33 cellular contexts compared by ENCODE assay signal in genomic region chr5:38134750-38135330, GRCh38.
"Had no signal": no experiment of that assay in that cellular context is flagged by ENCODE, and none has a peak within 500 bp of the region (broad histone marks: within the 10 kb centered on the region; RNA-seq: fewer than 3 reads in every experiment).

No MANE protein-coding gene starts in this region.

- H3K36me3 ChIP-seq: adrenal gland, cardiac muscle cell, colonic mucosa, right lobe of liver, upper lobe of left lung, vagina had no signal

- H3K4me1 ChIP-seq: adrenal gland, colonic mucosa, right lobe of liver, upper lobe of left lung, vagina had no signal

- H3K79me2 ChIP-seq: hepatocyte had no signal

- H3K4me3 ChIP-seq: adrenal gland, cardiac muscle cell, colonic mucosa, hepatocyte, lung, right lobe of liver, skin epidermis, upper lobe of left lung, vagina had no signal

- H3K9me3 ChIP-seq: adrenal gland, colonic mucosa, right lobe of liver, upper lobe of left lung, vagina had no signal

- H2AFZ ChIP-seq: hepatocyte had no signal

- H3K4me2 ChIP-seq: hepatocyte had no signal

- H3K4me3 Mint-ChIP-seq: activated CD4-positive, alpha-beta memory T cell treated with anti-CD3 and anti-CD28 coated beads for 36 hours; activated CD4-positive, alpha-beta T cell treated with anti-CD3 and anti-CD28 coated beads, Interleukin-2, amount 10 ng/mL, durations not matched to agents 24 days and 14 days; activated naive CD8-positive, alpha-beta T cell; activated T-cell treated with anti-CD3 and anti-CD28 coated beads, Interleukin-2, amount 50 U/mL, for 4 hours; activated T-helper 17 cell treated with anti-CD3 and anti-CD28 coated beads, Interleukin-2, amount 50 U/mL, for 72 hours; brain; immature natural killer cell; naive B cell; neural crest cell; stimulated activated effector memory CD8-positive, alpha-beta T cell treated with anti-CD3 and anti-CD28 coated beads, Interleukin-12 subunit alpha, Interleukin-12 subunit beta, amount 100 ng/mL, for 72 hours; stimulated activated naive CD8-positive, alpha-beta T cell treated with anti-CD3 and anti-CD28 coated beads, Interleukin-15, Interleukin-2, amounts not matched to agents 100 ng/mL and 50 ng/mL, for 24 hours had no signal

- H3K4me1 Mint-ChIP-seq: activated CD4-positive, alpha-beta T cell treated with anti-CD3 and anti-CD28 coated beads, Interleukin-2, amount 10 ng/mL, durations not matched to agents 24 days and 14 days; activated T-helper 17 cell treated with anti-CD3 and anti-CD28 coated beads, Interleukin-2, amount 50 U/mL, for 72 hours; brain; immature natural killer cell; naive B cell; neural crest cell; stimulated activated effector memory CD8-positive, alpha-beta T cell treated with anti-CD3 and anti-CD28 coated beads, Interleukin-12 subunit alpha, Interleukin-12 subunit beta, amount 100 ng/mL, for 72 hours had no signal

- H3K9me3 Mint-ChIP-seq: activated CD4-positive, alpha-beta memory T cell treated with anti-CD3 and anti-CD28 coated beads for 36 hours; activated CD4-positive, alpha-beta T cell treated with anti-CD3 and anti-CD28 coated beads, Interleukin-2, amount 10 ng/mL, durations not matched to agents 24 days and 14 days; activated T-cell treated with anti-CD3 and anti-CD28 coated beads, Interleukin-2, amount 50 U/mL, for 4 hours; activated T-helper 17 cell treated with anti-CD3 and anti-CD28 coated beads, Interleukin-2, amount 50 U/mL, for 72 hours; brain had no signal

- H3K27ac Mint-ChIP-seq: activated CD4-positive, alpha-beta memory T cell treated with anti-CD3 and anti-CD28 coated beads for 36 hours; activated CD4-positive, alpha-beta T cell treated with anti-CD3 and anti-CD28 coated beads, Interleukin-2, amount 10 ng/mL, durations not matched to agents 24 days and 14 days; activated naive CD8-positive, alpha-beta T cell; activated T-helper 17 cell treated with anti-CD3 and anti-CD28 coated beads, Interleukin-2, amount 50 U/mL, for 72 hours; brain; immature natural killer cell; naive B cell; stimulated activated effector memory CD8-positive, alpha-beta T cell treated with anti-CD3 and anti-CD28 coated beads, Interleukin-12 subunit alpha, Interleukin-12 subunit beta, amount 100 ng/mL, for 72 hours; stimulated activated naive CD8-positive, alpha-beta T cell treated with anti-CD3 and anti-CD28 coated beads, Interleukin-15, Interleukin-2, amounts not matched to agents 100 ng/mL and 50 ng/mL, for 24 hours had no signal

- ATAC-seq: activated T-cell treated with anti-CD3 and anti-CD28 coated beads, Interleukin-2, amount 50 U/mL, for 4 hours; activated T-helper 17 cell treated with anti-CD3 and anti-CD28 coated beads, Interleukin-2, amount 50 U/mL, for 72 hours; left lobe of liver; right lobe of liver; stimulated activated effector memory CD8-positive, alpha-beta T cell treated with anti-CD3 and anti-CD28 coated beads, Interleukin-12 subunit alpha, Interleukin-12 subunit beta, amount 100 ng/mL, for 72 hours had no signal

- H3K27me3 ChIP-seq: adrenal gland, colonic mucosa, hepatocyte, right lobe of liver, upper lobe of left lung, vagina had no signal

- H3K27me3 Mint-ChIP-seq: activated CD4-positive, alpha-beta memory T cell treated with anti-CD3 and anti-CD28 coated beads for 36 hours; activated CD4-positive, alpha-beta T cell treated with anti-CD3 and anti-CD28 coated beads, Interleukin-2, amount 10 ng/mL, durations not matched to agents 24 days and 14 days; stimulated activated naive CD8-positive, alpha-beta T cell treated with anti-CD3 and anti-CD28 coated beads, Interleukin-15, Interleukin-2, amounts not matched to agents 100 ng/mL and 50 ng/mL, for 24 hours had no signal

- H3K27ac ChIP-seq: adrenal gland, cardiac muscle cell, colonic mucosa, epithelial cell of prostate, hepatocyte, right lobe of liver, skin epidermis, upper lobe of left lung, vagina had no signal

- H3K36me3 Mint-ChIP-seq: activated CD4-positive, alpha-beta memory T cell treated with anti-CD3 and anti-CD28 coated beads for 36 hours; activated naive CD8-positive, alpha-beta T cell; brain; immature natural killer cell; naive B cell; stimulated activated effector memory CD8-positive, alpha-beta T cell treated with anti-CD3 and anti-CD28 coated beads, Interleukin-12 subunit alpha, Interleukin-12 subunit beta, amount 100 ng/mL, for 72 hours had no signal

- DNase-seq: activated CD4-positive, alpha-beta memory T cell treated with anti-CD3 and anti-CD28 coated beads for 36 hours; activated CD4-positive, alpha-beta T cell treated with anti-CD3 and anti-CD28 coated beads, Interleukin-2, amount 10 ng/mL, durations not matched to agents 24 days and 14 days; activated CD4-positive, CD25-positive, alpha-beta regulatory T cell treated with anti-CD3 and anti-CD28 coated beads, Interleukin-2, amount 50 U/mL, for 72 hours; activated CD8-positive, alpha-beta memory T cell treated with anti-CD3 and anti-CD28 coated beads, Interleukin-2, amount 50 U/mL, for 48 hours; activated naive CD4-positive, alpha-beta T cell; activated T-cell treated with anti-CD3 and anti-CD28 coated beads, Interleukin-2, amount 50 U/mL, for 4 hours; adrenal gland; aorta; cerebellar nuclear complex; colonic mucosa; effector CD8-positive, alpha-beta T cell; glutamatergic neuron; immature natural killer cell; mesendoderm; naive B cell; right lobe of liver; stimulated activated CD4-positive, alpha-beta T cell treated with anti-CD3 and anti-CD28 coated beads, Interleukin-4, amount 100 ng/mL, for 24 hours; substantia nigra; T-helper 2 cell had no signal
